8 cellular contexts compared by ENCODE assay signal in genomic region chr16:84614075-84614474, GRCh38. TPM values are rescaled to one million over a fixed set of nuclear protein-coding genes. Genes with fewer than 3 reads are reported as not detected.
DNase-seq lines count a peak whose midpoint lies in the region; TF ChIP-seq lines count a peak whose summit lies in the region.

No MANE protein-coding gene starts in this region.

- H3K4me3 ChIP-seq in BE2C (ENCODE audit: low read depth, low read length), result no peak overlapping the region
- peak overlapping the region; percentile 96 to 100 for H3K4me3 ChIP-seq in neutrophil (ENCODE audit: low read depth in 1 of 2, low read length in 1 of 2)

- DNase-seq in BE2C, result peak; percentile 39
- DNase-seq in HFFc6, result no peak
- no peak for DNase-seq in caudate nucleus (lab: John Stamatoyannopoulos, UW)
- DNase-seq in SW 1271 (lab: John Stamatoyannopoulos, UW), result no peak
- no peak for DNase-seq in SW480 (ENCODE audit: low spot score)
- no peak for DNase-seq in NCI-H1417 treated with DMSO at 0.1 percent for 48 hours (lab: John Stamatoyannopoulos, UW)
- DNase-seq in Kasumi-1 (lab: John Stamatoyannopoulos, UW), result no peak

- H3K4me1 ChIP-seq in BE2C, result peaks cover 3% of the 10 kb centered on the region; the same call in 1 of the 2 replicates
- peaks cover 81 to 82% of the 10 kb centered on the region in 2 experiments for H3K4me1 ChIP-seq in neutrophil (ENCODE audit: control insufficient read depth in 1 of 2, insufficient read depth in 1 of 2, low read depth in 1 of 2, low read length in 1 of 2)

- peaks cover 69% of the 10 kb centered on the region for H3K4me1 Mint-ChIP-seq in HFFc6 (ENCODE audit: low read depth)

- H3K9me3 ChIP-seq in BE2C (no peaks in the 10 kb centered on the region), neutrophil (no peaks in the 10 kb centered on the region)

- H3K27me3 Mint-ChIP-seq in HFFc6 (ENCODE audit: insufficient read depth), result no peaks in the 10 kb centered on the region; the same call in 1 of the 2 replicates

- H3K36me3 Mint-ChIP-seq in HFFc6 (ENCODE audit: low read depth), result peaks cover 63% of the 10 kb centered on the region

- peak overlapping the region; percentile 63 for H3K27ac Mint-ChIP-seq in HFFc6

- H3K27me3 ChIP-seq in BE2C (peaks cover 14% of the 10 kb centered on the region), neutrophil (no peaks in the 10 kb centered on the region)

- no peaks in the 10 kb centered on the region; the same call in 1 of the 2 replicates for H3K9me3 Mint-ChIP-seq in HFFc6

- H3K36me3 ChIP-seq in BE2C (no peaks in the 10 kb centered on the region), neutrophil (peaks cover 70% of the 10 kb centered on the region)

- H3K4me3 Mint-ChIP-seq in HFFc6, result peak overlapping the region; percentile 26; the same call in 1 of the 2 replicates

- H3K27ac ChIP-seq in caudate nucleus (ENCODE audit: low read depth, low read length), result peak overlapping the region; percentile 48
- peak overlapping the region; percentile 98 for H3K27ac ChIP-seq in neutrophil

- TF ChIP-seq CTCF in BE2C (IDR thresholded peaks at IDR 0.05; ENCODE audit: low read depth, low read length) (no peak), HFFc6 (IDR thresholded peaks at IDR 0.05) (no peak), neutrophil (IDR thresholded peaks at IDR 0.05) (no peak)

RNA-seq across cellular contexts. Expression of gene COTL1, which starts 3.8 kb away (rescaled TPM):
- polyA plus RNA-seq in BE2C (2012; ENCODE audit: insufficient read depth, insufficient read length, low read depth), result 21.2 TPM
- 100 to 1,000 TPM; 580 to 681 (median 632) TPM for total RNA-seq in HFFc6 (2021; fragmentation: NEBNext Ultra II Directional; extraction: Animal tissue kit (Norgen Biotek cat#: 25700))

RNA-seq across cellular contexts. Expression of gene KLHL36, which starts 34.2 kb away (rescaled TPM):
- 11.8 TPM for polyA plus RNA-seq in BE2C (2012; ENCODE audit: insufficient read depth, insufficient read length, low read depth)
- 10 to 100 TPM; 37.6 to 58.3 (median 40.7) TPM for total RNA-seq in HFFc6 (2021; fragmentation: NEBNext Ultra II Directional; extraction: Animal tissue kit (Norgen Biotek cat#: 25700))
